8 cellular contexts compared by ENCODE assay signal in genomic region chr6:32954983-32955802, GRCh38. TPM values are rescaled to one million over a fixed set of nuclear protein-coding genes. Genes with fewer than 3 reads are reported as not detected.
DNase-seq lines count a peak whose midpoint lies in the region; ATAC-seq, FAIRE-seq and TF ChIP-seq lines count a peak whose summit lies in the region.

No MANE protein-coding gene starts in this region.

- peaks cover 64% of the 10 kb centered on the region for H3K4me1 Mint-ChIP-seq in activated B cell treated with CpG ODN at 0.5 μM for 24 hours

- H3K27me3 Mint-ChIP-seq in activated B cell treated with CpG ODN at 0.5 μM for 24 hours, result no peaks in the 10 kb centered on the region

- no peak for TF ChIP-seq POLR2A in GM18505 (IDR thresholded peaks at IDR 0.05; ENCODE audit: borderline replicate concordance, extremely low read depth, insufficient read depth, insufficient read length)

- no peak overlapping the region for H3K4me3 ChIP-seq in BE2C (ENCODE audit: low read depth, low read length)

- TF ChIP-seq CTCF in BE2C (IDR thresholded peaks at IDR 0.05; ENCODE audit: low read depth, low read length), result peak; percentile 56
- no peak for TF ChIP-seq CTCF in activated B cell treated with CpG ODN at 0.5 μM for 24 hours (IDR thresholded peaks at IDR 0.05)

- peak overlapping the region; percentile 71 for H3K27ac Mint-ChIP-seq in activated B cell treated with CpG ODN at 0.5 μM for 24 hours

- CTCF ChIA-PET in activated B cell treated with CpG ODN at 0.5 μM for 24 hours (lab: Charles Lee), result interaction anchor here (1.2 to 6.9 kb wide), 10 partner anchors 8 to 76 kb away, joined by 4 to 99 read pairs (median 63); partner anchors contain the start of genes BRD2 and HLA-DMB

- H3K9me3 Mint-ChIP-seq in activated B cell treated with CpG ODN at 0.5 μM for 24 hours, result no peaks in the 10 kb centered on the region

- peaks cover 22% of the 10 kb centered on the region for H3K36me3 Mint-ChIP-seq in activated B cell treated with CpG ODN at 0.5 μM for 24 hours (ENCODE audit: low read depth)

- peak overlapping the region; percentile 53 for H3K4me3 Mint-ChIP-seq in activated B cell treated with CpG ODN at 0.5 μM for 24 hours

- ATAC-seq in activated B cell treated with CpG ODN at 0.5 μM for 24 hours (ENCODE audit: low read depth) (no peak), left colon (peak; percentile 22), GM18505 (IDR thresholded peaks at IDR 0.05; ENCODE audit: unreplicated experiment) (no peak), GM21737 (IDR thresholded peaks at IDR 0.05; ENCODE audit: unreplicated experiment) (no peak)

- H3K36me3 ChIP-seq in BE2C, result no peaks in the 10 kb centered on the region

- no peaks in the 10 kb centered on the region for H3K9me3 ChIP-seq in BE2C

- H3K4me1 ChIP-seq in BE2C, result no peaks in the 10 kb centered on the region

- DNase-seq in BE2C (peak; percentile 25), GM18507 (ENCODE audit: extremely low spot score, insufficient read length, low read depth) (no peak), activated B cell treated with CpG ODN at 0.5 μM for 24 hours (no peak), left colon (peak in 1 of 2 donors; percentile 44), HCEC 1CT (no peak), SK-N-DZ (ENCODE audit: low spot score) (no peak)

- POLR2A ChIA-PET in activated B cell treated with CpG ODN at 0.5 μM for 24 hours (lab: Charles Lee), result interaction anchor here (0.5 to 15.6 kb wide), 10 partner anchors 7 to 369 kb away, joined by 3 to 1101 read pairs (median 32); partner anchors contain the start of genes BRD2, HLA-DMB, HLA-DPB1 and PSMB9

- FAIRE-seq in GM18507 (lab: Jason Lieb, UNC), result peak; percentile 90

- no peaks in the 10 kb centered on the region for H3K27me3 ChIP-seq in BE2C

- intact Hi-C loops in activated B cell treated with CpG ODN at 0.5 μM for 24 hours (cut with micrococcal nuclease), result no loop called here
- intact Hi-C loops in left colon (cut with DNase I, micrococcal nuclease), result no loop called here

RNA-seq across cellular contexts. Expression of gene HLA-DMA, which starts 2.3 kb away (rescaled TPM):
- polyA plus RNA-seq in BE2C (2012; ENCODE audit: insufficient read depth, insufficient read length, low read depth), result 0.56 TPM
- total RNA-seq in activated B cell treated with CpG ODN at 0.5 μM for 24 hours, result 371 and 387 TPM in 2 replicates
- 10 to 100 TPM; 11.8 to 22.1 TPM for total RNA-seq in left colon
- polyA plus RNA-seq in SK-N-DZ (2014; cell fraction: cytosol; rRNA removed), result 1.9 and 3.1 TPM in 2 replicates
- 0.62 and 5.1 TPM in 2 replicates for polyA plus RNA-seq in SK-N-DZ (2014; cell fraction: nucleus; rRNA removed)

RNA-seq across cellular contexts. Expression of gene BRD2, which starts 13.2 kb away (rescaled TPM):
- 257 TPM for polyA plus RNA-seq in BE2C (2012; ENCODE audit: insufficient read depth, insufficient read length, low read depth)
- 347 and 370 TPM in 2 replicates for total RNA-seq in activated B cell treated with CpG ODN at 0.5 μM for 24 hours
- total RNA-seq in left colon, result 100 to 1,000 TPM; 128 TPM
- polyA plus RNA-seq in SK-N-DZ (2014; cell fraction: cytosol; rRNA removed), result 136 and 160 TPM in 2 replicates
- polyA plus RNA-seq in SK-N-DZ (2014; cell fraction: nucleus; rRNA removed), result 287 and 301 TPM in 2 replicates

RNA-seq across cellular contexts. Expression of gene HLA-DMB, which starts 14.4 kb away (rescaled TPM):
- not detected for polyA plus RNA-seq in BE2C (2012; ENCODE audit: insufficient read depth, insufficient read length, low read depth)
- 341 and 365 TPM in 2 replicates for total RNA-seq in activated B cell treated with CpG ODN at 0.5 μM for 24 hours
- total RNA-seq in left colon, result 10 to 100 TPM in 1 of 2 donors, 1 to 10 TPM in 1; 4.0 to 21.3 TPM
- polyA plus RNA-seq in SK-N-DZ (2014; cell fraction: cytosol; rRNA removed), result not detected in 2 replicates
- 0.24 TPM in 1 of 2 replicates, not detected in the other for polyA plus RNA-seq in SK-N-DZ (2014; cell fraction: nucleus; rRNA removed)

RNA-seq across cellular contexts. Expression of gene HLA-DOA, which starts 54.2 kb away (rescaled TPM):
- polyA plus RNA-seq in BE2C (2012; ENCODE audit: insufficient read depth, insufficient read length, low read depth), result not detected
- total RNA-seq in activated B cell treated with CpG ODN at 0.5 μM for 24 hours (153 and 167 TPM in 2 replicates), left colon (1 to 10 TPM in 1 of 2 donors, under 1 TPM in 1; 0.92 to 4.7 TPM)
- 0.02 TPM in 1 of 2 replicates, not detected in the other for polyA plus RNA-seq in SK-N-DZ (2014; cell fraction: cytosol; rRNA removed)
- polyA plus RNA-seq in SK-N-DZ (2014; cell fraction: nucleus; rRNA removed), result 0.08 TPM in 1 of 2 replicates, not detected in the other

Comparison
In these comparisons a context has a peak if more than half of its experiments do, and no peak if none do; other contexts are left out.
1. RNA of gene HLA-DMA, which starts 2.3 kb away (total RNA-seq): 371 to 387 TPM in activated B cell treated with CpG ODN at 0.5 μM for 24 hours; 11.8 to 22.1 TPM in left colon; every median in the first group is over 10 times any median in the second.
2. RNA of gene HLA-DMB, which starts 14.4 kb away (total RNA-seq): 341 to 365 TPM in activated B cell treated with CpG ODN at 0.5 μM for 24 hours; 4.0 to 21.3 TPM in left colon; every median in the first group is over 10 times any median in the second.